1 cellular context compared by ENCODE assay signal in the genomic region with DNA sequence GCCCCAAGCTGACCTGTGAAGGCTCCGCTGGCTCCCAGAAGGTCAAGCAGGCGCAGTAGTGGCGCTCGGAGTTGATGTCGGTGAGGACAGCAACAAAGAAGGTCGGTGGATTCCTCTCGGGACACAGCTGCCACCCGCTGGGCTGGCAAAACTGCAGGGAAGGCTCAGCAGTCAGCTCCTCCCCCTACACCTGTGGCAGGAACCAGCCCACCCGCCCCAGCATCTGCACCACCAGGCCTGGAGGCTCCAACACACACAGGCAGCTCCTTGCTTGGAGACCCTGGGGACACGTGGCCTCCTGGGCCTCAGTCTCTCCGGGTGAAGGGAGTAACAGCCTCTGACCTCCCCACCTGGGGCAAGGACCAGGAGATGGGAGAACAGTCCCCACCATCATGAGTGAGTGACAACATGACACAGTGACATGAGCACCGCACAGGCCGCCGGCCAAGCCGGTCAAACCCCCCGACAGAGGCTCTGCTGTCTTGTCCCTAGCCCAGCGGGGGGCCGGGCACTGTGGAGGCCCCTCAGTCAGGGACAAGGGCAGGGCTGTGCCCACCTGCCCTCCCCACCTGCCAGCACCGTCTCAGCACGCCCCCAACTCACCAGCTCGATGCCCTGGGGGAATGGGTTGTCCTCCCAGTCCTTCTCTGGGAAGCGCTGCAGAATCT.
TF ChIP-seq lines count a peak whose summit lies in the region.

No MANE protein-coding gene starts in this region.

TF ChIP-seq in H1, 55 proteins besides CTCF, POLR2A, EP300 and RAD21:
- no peak for TF ChIP-seq GTF2F1 (IDR thresholded peaks at IDR 0.05; ENCODE audit: borderline replicate concordance, low read depth, low read length)
- no peak for TF ChIP-seq NRF1 (IDR thresholded peaks at IDR 0.05; ENCODE audit: low read depth, low read length)
- no peak for TF ChIP-seq ZNF274 (IDR thresholded peaks at IDR 0.05; ENCODE audit: borderline replicate concordance, extremely low read depth, low read length)
- TF ChIP-seq, protein P1, sequence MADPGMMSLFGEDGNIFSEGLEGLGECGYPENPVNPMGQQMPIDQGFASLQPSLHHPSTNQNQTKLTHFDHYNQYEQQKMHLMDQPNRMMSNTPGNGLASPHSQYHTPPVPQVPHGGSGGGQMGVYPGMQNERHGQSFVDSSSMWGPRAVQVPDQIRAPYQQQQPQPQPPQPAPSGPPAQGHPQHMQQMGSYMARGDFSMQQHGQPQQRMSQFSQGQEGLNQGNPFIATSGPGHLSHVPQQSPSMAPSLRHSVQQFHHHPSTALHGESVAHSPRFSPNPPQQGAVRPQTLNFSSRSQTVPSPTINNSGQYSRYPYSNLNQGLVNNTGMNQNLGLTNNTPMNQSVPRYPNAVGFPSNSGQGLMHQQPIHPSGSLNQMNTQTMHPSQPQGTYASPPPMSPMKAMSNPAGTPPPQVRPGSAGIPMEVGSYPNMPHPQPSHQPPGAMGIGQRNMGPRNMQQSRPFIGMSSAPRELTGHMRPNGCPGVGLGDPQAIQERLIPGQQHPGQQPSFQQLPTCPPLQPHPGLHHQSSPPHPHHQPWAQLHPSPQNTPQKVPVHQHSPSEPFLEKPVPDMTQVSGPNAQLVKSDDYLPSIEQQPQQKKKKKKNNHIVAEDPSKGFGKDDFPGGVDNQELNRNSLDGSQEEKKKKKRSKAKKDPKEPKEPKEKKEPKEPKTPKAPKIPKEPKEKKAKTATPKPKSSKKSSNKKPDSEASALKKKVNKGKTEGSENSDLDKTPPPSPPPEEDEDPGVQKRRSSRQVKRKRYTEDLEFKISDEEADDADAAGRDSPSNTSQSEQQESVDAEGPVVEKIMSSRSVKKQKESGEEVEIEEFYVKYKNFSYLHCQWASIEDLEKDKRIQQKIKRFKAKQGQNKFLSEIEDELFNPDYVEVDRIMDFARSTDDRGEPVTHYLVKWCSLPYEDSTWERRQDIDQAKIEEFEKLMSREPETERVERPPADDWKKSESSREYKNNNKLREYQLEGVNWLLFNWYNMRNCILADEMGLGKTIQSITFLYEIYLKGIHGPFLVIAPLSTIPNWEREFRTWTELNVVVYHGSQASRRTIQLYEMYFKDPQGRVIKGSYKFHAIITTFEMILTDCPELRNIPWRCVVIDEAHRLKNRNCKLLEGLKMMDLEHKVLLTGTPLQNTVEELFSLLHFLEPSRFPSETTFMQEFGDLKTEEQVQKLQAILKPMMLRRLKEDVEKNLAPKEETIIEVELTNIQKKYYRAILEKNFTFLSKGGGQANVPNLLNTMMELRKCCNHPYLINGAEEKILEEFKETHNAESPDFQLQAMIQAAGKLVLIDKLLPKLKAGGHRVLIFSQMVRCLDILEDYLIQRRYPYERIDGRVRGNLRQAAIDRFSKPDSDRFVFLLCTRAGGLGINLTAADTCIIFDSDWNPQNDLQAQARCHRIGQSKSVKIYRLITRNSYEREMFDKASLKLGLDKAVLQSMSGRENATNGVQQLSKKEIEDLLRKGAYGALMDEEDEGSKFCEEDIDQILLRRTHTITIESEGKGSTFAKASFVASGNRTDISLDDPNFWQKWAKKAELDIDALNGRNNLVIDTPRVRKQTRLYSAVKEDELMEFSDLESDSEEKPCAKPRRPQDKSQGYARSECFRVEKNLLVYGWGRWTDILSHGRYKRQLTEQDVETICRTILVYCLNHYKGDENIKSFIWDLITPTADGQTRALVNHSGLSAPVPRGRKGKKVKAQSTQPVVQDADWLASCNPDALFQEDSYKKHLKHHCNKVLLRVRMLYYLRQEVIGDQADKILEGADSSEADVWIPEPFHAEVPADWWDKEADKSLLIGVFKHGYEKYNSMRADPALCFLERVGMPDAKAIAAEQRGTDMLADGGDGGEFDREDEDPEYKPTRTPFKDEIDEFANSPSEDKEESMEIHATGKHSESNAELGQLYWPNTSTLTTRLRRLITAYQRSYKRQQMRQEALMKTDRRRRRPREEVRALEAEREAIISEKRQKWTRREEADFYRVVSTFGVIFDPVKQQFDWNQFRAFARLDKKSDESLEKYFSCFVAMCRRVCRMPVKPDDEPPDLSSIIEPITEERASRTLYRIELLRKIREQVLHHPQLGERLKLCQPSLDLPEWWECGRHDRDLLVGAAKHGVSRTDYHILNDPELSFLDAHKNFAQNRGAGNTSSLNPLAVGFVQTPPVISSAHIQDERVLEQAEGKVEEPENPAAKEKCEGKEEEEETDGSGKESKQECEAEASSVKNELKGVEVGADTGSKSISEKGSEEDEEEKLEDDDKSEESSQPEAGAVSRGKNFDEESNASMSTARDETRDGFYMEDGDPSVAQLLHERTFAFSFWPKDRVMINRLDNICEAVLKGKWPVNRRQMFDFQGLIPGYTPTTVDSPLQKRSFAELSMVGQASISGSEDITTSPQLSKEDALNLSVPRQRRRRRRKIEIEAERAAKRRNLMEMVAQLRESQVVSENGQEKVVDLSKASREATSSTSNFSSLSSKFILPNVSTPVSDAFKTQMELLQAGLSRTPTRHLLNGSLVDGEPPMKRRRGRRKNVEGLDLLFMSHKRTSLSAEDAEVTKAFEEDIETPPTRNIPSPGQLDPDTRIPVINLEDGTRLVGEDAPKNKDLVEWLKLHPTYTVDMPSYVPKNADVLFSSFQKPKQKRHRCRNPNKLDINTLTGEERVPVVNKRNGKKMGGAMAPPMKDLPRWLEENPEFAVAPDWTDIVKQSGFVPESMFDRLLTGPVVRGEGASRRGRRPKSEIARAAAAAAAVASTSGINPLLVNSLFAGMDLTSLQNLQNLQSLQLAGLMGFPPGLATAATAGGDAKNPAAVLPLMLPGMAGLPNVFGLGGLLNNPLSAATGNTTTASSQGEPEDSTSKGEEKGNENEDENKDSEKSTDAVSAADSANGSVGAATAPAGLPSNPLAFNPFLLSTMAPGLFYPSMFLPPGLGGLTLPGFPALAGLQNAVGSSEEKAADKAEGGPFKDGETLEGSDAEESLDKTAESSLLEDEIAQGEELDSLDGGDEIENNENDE (IDR thresholded peaks at IDR 0.05; ENCODE audit: insufficient replicate concordance, low read length), result no peak
- TF ChIP-seq JUN (IDR thresholded peaks at IDR 0.05; ENCODE audit: low read depth, low read length), result no peak
- TF ChIP-seq NANOG (IDR thresholded peaks at IDR 0.05; ENCODE audit: insufficient read depth, low read depth, low read length, poor library complexity, severe bottlenecking), result no peak
- TF ChIP-seq SP1 (IDR thresholded peaks at IDR 0.05; ENCODE audit: low read depth, low read length), result no peak
- TF ChIP-seq HDAC6 (IDR thresholded peaks at IDR 0.05; ENCODE audit: low read depth, low read length), result no peak
- TF ChIP-seq, protein P2, sequence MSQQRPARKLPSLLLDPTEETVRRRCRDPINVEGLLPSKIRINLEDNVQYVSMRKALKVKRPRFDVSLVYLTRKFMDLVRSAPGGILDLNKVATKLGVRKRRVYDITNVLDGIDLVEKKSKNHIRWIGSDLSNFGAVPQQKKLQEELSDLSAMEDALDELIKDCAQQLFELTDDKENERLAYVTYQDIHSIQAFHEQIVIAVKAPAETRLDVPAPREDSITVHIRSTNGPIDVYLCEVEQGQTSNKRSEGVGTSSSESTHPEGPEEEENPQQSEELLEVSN (IDR thresholded peaks at IDR 0.05), result no peak
- TF ChIP-seq PHF8 (conservative IDR thresholded peaks at IDR 0.05; ENCODE audit: low read depth, low read length), result no peak
- TF ChIP-seq TCF12 (IDR thresholded peaks at IDR 0.05; ENCODE audit: low read depth, low read length), result no peak
- no peak for TF ChIP-seq POLR2AphosphoS5 (IDR thresholded peaks at IDR 0.05; ENCODE audit: low read depth, low read length)
- no peak for TF ChIP-seq GABPA (IDR thresholded peaks at IDR 0.05; ENCODE audit: borderline replicate concordance, insufficient read depth, low read length)
- no peak for TF ChIP-seq BCL11A (IDR thresholded peaks at IDR 0.05; ENCODE audit: low read depth in 2 of 2, low read length in 2 of 2)
- TF ChIP-seq SIX5 (IDR thresholded peaks at IDR 0.05; ENCODE audit: low read depth, low read length), result no peak
- TF ChIP-seq CTBP2 (IDR thresholded peaks at IDR 0.05; ENCODE audit: borderline replicate concordance, insufficient read depth, insufficient read length, low read length), result no peak
